8 cellular contexts compared by ENCODE assay signal in genomic region chr1:9823693-9823942, GRCh38. TPM values are rescaled to one million over a fixed set of nuclear protein-coding genes. Genes with fewer than 3 reads are reported as not detected.
DNase-seq lines count a peak whose midpoint lies in the region; ATAC-seq lines count a peak whose summit lies in the region.

No MANE protein-coding gene starts in this region.

- peaks cover 17% of the 10 kb centered on the region for H3K36me3 Mint-ChIP-seq in central memory CD8-positive, alpha-beta T cell (ENCODE audit: insufficient read depth)
- H3K36me3 Mint-ChIP-seq in naive B cell: no peaks in the 10 kb centered on the region

- ATAC-seq in GM19351 (IDR thresholded peaks at IDR 0.05; ENCODE audit: unreplicated experiment) (peak; percentile 21), HG03442 (IDR thresholded peaks at IDR 0.05; ENCODE audit: unreplicated experiment) (peak; percentile 23), naive B cell (ENCODE audit: low read depth in 2 of 2) (peak; percentile 13 to 17)
- ATAC-seq in central memory CD8-positive, alpha-beta T cell (replicated peaks; ENCODE audit: extremely low read depth, poor library complexity, severe bottlenecking): peak; percentile 10

- DNase-seq in central memory CD8-positive, alpha-beta T cell (ENCODE audit: low spot score in 2 of 2): no peak
- DNase-seq in naive B cell: no peak
- DNase-seq in SIG-M5 treated with dmso at 0.1 percent for 504 hours (lab: John Stamatoyannopoulos, UW; ENCODE audit: unreplicated experiment): no peak
- DNase-seq in effector CD4-positive, alpha-beta T cell: no peak
- DNase-seq in HPDE6-E6E7 (ENCODE audit: extremely low spot score): no peak
- no peak for DNase-seq in posterior cingulate gyrus

- H3K4me3 Mint-ChIP-seq in central memory CD8-positive, alpha-beta T cell: peak overlapping the region; percentile 89
- H3K4me3 Mint-ChIP-seq in naive B cell: peak overlapping the region; percentile 25 to 96 (median 74)

- H3K9me3 Mint-ChIP-seq in central memory CD8-positive, alpha-beta T cell: no peaks in the 10 kb centered on the region
- H3K9me3 Mint-ChIP-seq in naive B cell: no peaks in the 10 kb centered on the region

- intact Hi-C loops in posterior cingulate gyrus (cut with DNase I): loop anchor here (10.0 kb wide), 1 partner anchor 871 kb away; no protein-coding TSS in a partner anchor

- H3K27ac Mint-ChIP-seq in central memory CD8-positive, alpha-beta T cell (ENCODE audit: low read depth): no peak overlapping the region
- H3K27ac Mint-ChIP-seq in naive B cell: peak overlapping the region in 1 of 6 donors; percentile 59

- no peaks in the 10 kb centered on the region for H3K27me3 Mint-ChIP-seq in central memory CD8-positive, alpha-beta T cell
- H3K27me3 Mint-ChIP-seq in naive B cell: no peaks in the 10 kb centered on the region

- peaks cover 38% of the 10 kb centered on the region for H3K4me1 Mint-ChIP-seq in central memory CD8-positive, alpha-beta T cell
- H3K4me1 Mint-ChIP-seq in naive B cell: peaks cover 28 to 47% (median 38%) of the 10 kb centered on the region in 3 donors

RNA-seq across cellular contexts. Expression of gene CLSTN1, which starts 0.1 kb away (rescaled TPM):
- 10 to 100 TPM; 11.1 to 31.9 (median 15.0) TPM for polyA plus RNA-seq in naive B cell (ENCODE audit: low read depth in 6 of 6)
